1 cellular context compared by ENCODE assay signal in genomic region chr5:43773032-43773830, GRCh38.
TF ChIP-seq lines count a peak whose summit lies in the region.

No MANE protein-coding gene starts in this region.

TF ChIP-seq in IMR-90, 13 proteins besides CTCF, POLR2A, EP300 and RAD21:
- TF ChIP-seq MXI1 (IDR thresholded peaks at IDR 0.05; ENCODE audit: borderline replicate concordance, low read depth, low read length) (no peak), FOS (IDR thresholded peaks at IDR 0.05; ENCODE audit: low read depth, low read length) (peak; percentile 28; the same call in 1 of the 2 replicates), RFX5 (IDR thresholded peaks at IDR 0.05; ENCODE audit: low read depth, low read length) (no peak), NFE2L2 (IDR thresholded peaks at IDR 0.05; ENCODE audit: low read depth, low read length) (peak; percentile 63), CEBPB (IDR thresholded peaks at IDR 0.05; ENCODE audit: low read depth, low read length) (peak; percentile 94)
